ENCODE assay signal across 2 cellular contexts in the genomic region with DNA sequence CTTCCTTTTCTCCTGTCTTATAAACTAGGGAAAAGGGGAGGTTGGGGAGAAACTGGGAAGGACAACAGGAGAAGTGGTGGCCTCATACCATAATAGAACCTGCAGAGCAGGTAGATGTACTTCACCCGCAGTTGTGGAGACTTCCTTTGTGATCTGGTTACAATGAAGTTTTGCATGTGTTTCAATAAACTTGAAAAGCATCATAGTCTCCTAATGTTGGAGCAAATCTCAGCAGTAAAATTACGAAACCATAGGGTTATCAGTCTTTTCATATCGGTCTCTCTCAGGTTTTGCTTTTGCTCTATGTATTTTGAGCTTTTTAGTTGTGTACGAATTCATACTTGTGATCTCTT.
TF ChIP-seq lines count a peak whose summit lies in the region.

No MANE protein-coding gene starts in this region.

TF ChIP-seq in SK-N-SH, 30 proteins besides CTCF, POLR2A, EP300 and RAD21 (continued from another document):
- TF ChIP-seq, protein P1, sequence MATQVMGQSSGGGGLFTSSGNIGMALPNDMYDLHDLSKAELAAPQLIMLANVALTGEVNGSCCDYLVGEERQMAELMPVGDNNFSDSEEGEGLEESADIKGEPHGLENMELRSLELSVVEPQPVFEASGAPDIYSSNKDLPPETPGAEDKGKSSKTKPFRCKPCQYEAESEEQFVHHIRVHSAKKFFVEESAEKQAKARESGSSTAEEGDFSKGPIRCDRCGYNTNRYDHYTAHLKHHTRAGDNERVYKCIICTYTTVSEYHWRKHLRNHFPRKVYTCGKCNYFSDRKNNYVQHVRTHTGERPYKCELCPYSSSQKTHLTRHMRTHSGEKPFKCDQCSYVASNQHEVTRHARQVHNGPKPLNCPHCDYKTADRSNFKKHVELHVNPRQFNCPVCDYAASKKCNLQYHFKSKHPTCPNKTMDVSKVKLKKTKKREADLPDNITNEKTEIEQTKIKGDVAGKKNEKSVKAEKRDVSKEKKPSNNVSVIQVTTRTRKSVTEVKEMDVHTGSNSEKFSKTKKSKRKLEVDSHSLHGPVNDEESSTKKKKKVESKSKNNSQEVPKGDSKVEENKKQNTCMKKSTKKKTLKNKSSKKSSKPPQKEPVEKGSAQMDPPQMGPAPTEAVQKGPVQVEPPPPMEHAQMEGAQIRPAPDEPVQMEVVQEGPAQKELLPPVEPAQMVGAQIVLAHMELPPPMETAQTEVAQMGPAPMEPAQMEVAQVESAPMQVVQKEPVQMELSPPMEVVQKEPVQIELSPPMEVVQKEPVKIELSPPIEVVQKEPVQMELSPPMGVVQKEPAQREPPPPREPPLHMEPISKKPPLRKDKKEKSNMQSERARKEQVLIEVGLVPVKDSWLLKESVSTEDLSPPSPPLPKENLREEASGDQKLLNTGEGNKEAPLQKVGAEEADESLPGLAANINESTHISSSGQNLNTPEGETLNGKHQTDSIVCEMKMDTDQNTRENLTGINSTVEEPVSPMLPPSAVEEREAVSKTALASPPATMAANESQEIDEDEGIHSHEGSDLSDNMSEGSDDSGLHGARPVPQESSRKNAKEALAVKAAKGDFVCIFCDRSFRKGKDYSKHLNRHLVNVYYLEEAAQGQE (IDR thresholded peaks at IDR 0.05; ENCODE audit: low read depth, low read length): no peak
- TF ChIP-seq GATA2 (CRISPR knock-in tag; IDR thresholded peaks at IDR 0.05) (no peak), TCF12 (IDR thresholded peaks at IDR 0.05) (no peak), CHD2 (IDR thresholded peaks at IDR 0.05; ENCODE audit: low read length, partially characterized antibody) (no peak)

TF ChIP-seq in SK-N-SH treated with all-trans-retinoic acid at 6 μM for 48 hours, 23 proteins besides CTCF, POLR2A, EP300 and RAD21 (continued from another document):
- TF ChIP-seq, protein P2, sequence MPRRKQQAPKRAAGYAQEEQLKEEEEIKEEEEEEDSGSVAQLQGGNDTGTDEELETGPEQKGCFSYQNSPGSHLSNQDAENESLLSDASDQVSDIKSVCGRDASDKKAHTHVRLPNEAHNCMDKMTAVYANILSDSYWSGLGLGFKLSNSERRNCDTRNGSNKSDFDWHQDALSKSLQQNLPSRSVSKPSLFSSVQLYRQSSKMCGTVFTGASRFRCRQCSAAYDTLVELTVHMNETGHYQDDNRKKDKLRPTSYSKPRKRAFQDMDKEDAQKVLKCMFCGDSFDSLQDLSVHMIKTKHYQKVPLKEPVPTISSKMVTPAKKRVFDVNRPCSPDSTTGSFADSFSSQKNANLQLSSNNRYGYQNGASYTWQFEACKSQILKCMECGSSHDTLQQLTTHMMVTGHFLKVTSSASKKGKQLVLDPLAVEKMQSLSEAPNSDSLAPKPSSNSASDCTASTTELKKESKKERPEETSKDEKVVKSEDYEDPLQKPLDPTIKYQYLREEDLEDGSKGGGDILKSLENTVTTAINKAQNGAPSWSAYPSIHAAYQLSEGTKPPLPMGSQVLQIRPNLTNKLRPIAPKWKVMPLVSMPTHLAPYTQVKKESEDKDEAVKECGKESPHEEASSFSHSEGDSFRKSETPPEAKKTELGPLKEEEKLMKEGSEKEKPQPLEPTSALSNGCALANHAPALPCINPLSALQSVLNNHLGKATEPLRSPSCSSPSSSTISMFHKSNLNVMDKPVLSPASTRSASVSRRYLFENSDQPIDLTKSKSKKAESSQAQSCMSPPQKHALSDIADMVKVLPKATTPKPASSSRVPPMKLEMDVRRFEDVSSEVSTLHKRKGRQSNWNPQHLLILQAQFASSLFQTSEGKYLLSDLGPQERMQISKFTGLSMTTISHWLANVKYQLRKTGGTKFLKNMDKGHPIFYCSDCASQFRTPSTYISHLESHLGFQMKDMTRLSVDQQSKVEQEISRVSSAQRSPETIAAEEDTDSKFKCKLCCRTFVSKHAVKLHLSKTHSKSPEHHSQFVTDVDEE (CRISPR knock-in tag; IDR thresholded peaks at IDR 0.05): no peak
- TF ChIP-seq ZNF565 (CRISPR knock-in tag; conservative IDR thresholded peaks at IDR 0.05; ENCODE audit: low read depth) (no peak), ARNTL (CRISPR knock-in tag; IDR thresholded peaks at IDR 0.05; ENCODE audit: borderline replicate concordance, low read depth) (no peak), CSDC2 (CRISPR knock-in tag; IDR thresholded peaks at IDR 0.05) (no peak), SNAI2 (CRISPR knock-in tag; IDR thresholded peaks at IDR 0.05) (no peak)
